Comparison of ENCODE assay signal across 9 cellular contexts in the genomic region with DNA sequence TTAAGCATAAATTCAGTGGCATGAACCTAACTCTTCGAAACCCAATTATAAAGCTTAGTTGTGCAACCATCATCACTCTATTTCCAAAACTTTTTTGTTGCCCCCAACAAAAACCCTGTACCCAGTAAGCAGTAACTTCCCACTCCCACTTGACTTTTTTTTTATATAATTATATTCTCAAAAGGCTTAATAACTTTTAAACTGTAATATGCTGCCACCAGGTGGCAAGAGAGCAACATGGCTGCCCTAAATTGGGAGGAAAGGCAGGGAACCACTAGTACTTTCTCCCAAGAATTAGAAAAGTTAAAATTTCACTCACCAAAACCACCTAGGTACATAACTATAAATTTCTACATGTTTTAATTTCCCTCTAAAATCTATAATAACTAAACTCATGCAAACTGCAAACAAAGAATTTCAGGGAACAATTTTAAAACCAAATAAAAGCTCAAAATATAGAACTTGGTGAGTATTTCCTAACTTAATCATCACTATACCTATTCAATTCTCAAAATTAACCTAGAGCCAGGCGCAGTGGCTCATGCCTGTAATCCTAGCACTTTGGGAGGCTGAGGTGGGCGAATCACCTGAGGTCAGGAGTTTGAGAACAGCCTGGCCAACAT. TPM values are rescaled to one million over a fixed set of nuclear protein-coding genes. Genes with fewer than 3 reads are reported as not detected.
A peak's percentile ranks its signal among the peaks of the same experiment; 100 is the strongest.
DNase-seq lines count a peak whose midpoint lies in the region; ATAC-seq, FAIRE-seq and TF ChIP-seq lines count a peak whose summit lies in the region.
"Had no signal": no experiment of that assay in that cellular context is flagged by ENCODE, and none has a peak within 500 bp of the region (broad histone marks: within the 10 kb centered on the region; RNA-seq: fewer than 3 reads in every experiment).

No MANE protein-coding gene starts in this region.

- peaks cover 4% of the 10 kb centered on the region for H3K36me3 Mint-ChIP-seq in CD8-positive, alpha-beta T cell

- no peak overlapping the region for H2AFZ ChIP-seq in HepG2 (ENCODE audit: low read length)

- no peak overlapping the region for H3K4me3 ChIP-seq in CD8-positive, alpha-beta T cell (ENCODE audit: low read depth, low read length)
- no peak overlapping the region for H3K4me3 ChIP-seq in breast epithelium
- no peak overlapping the region for H3K4me3 ChIP-seq in HepG2 (replicated peaks in 1 of 3; ENCODE audit: insufficient read depth in 1 of 3, low read depth in 2 of 3, low read length in 3 of 3)
- H3K4me3 ChIP-seq: SJSA1 had no signal

- BruUV-seq in HepG2 (replicated peaks; lab: Mats Ljungman, UMichigan) = no TSS peak

- TF ChIP-seq CTCF in CD8-positive, alpha-beta T cell (IDR thresholded peaks at IDR 0.05) = peak; percentile 75
- TF ChIP-seq CTCF in GM20000 (IDR thresholded peaks at IDR 0.05; ENCODE audit: extremely low read depth, missing control alignments) (peak; percentile 44), breast epithelium (IDR thresholded peaks at IDR 0.05) (peak; percentile 52 to 63 (median 59)), HepG2 (CRISPR knock-in tag; IDR thresholded peaks at IDR 0.05) (peak; percentile 58)

- H3K9me3 ChIP-seq in CD8-positive, alpha-beta T cell (ENCODE audit: low read length) = no peaks in the 10 kb centered on the region
- H3K9me3 ChIP-seq in breast epithelium (no peaks in the 10 kb centered on the region), HepG2 (ENCODE audit: low read length) (no peaks in the 10 kb centered on the region)
- H3K9me3 ChIP-seq: SJSA1 had no signal

- peaks cover 38% of the 10 kb centered on the region for H3K4me1 Mint-ChIP-seq in CD8-positive, alpha-beta T cell (ENCODE audit: low read depth)

- no peak overlapping the region for H3K27ac ChIP-seq in CD8-positive, alpha-beta T cell (ENCODE audit: low read depth, low read length)
- H3K27ac ChIP-seq in breast epithelium (no peak overlapping the region), HepG2 (ENCODE audit: extremely low read length, insufficient read depth, low read length) (no peak overlapping the region)
- H3K27ac ChIP-seq: SJSA1 had no signal

- no peak overlapping the region for H3K4me2 ChIP-seq in HepG2 (ENCODE audit: low read depth, low read length)

- H3K27me3 Mint-ChIP-seq in CD8-positive, alpha-beta T cell (ENCODE audit: low read depth) = no peaks in the 10 kb centered on the region

- no peak for ATAC-seq in CD8-positive, alpha-beta T cell
- no peak for ATAC-seq in HepG2

- POLR2A ChIA-PET in CD8-positive, alpha-beta T cell (lab: Charles Lee) = interaction anchor here (0.8 kb wide), 1 partner anchor 42 kb away, joined by 3 read pairs; no protein-coding TSS in a partner anchor
- POLR2A ChIA-PET in HepG2 (lab: Yijun Ruan, JAX) = interaction anchor here (1.3 kb wide), 1 partner anchor 43 kb away, joined by 7 read pairs; no protein-coding TSS in a partner anchor

- in situ Hi-C loops in HepG2 (cut with HindIII; ENCODE audit: extremely low pct_ligation_motif_present, low pct_unique_long_range_greater_than_20kb) = no loop called here

- peaks cover 5% of the 10 kb centered on the region for H3K79me2 ChIP-seq in HepG2 (ENCODE audit: insufficient read depth, low read length)

- no peaks in the 10 kb centered on the region for H3K36me3 ChIP-seq in CD8-positive, alpha-beta T cell (ENCODE audit: insufficient read depth, low read length)
- H3K36me3 ChIP-seq in breast epithelium (no peaks in the 10 kb centered on the region), HepG2 (replicated peaks in 1 of 2; ENCODE audit: control insufficient read depth in 1 of 2, insufficient read depth in 2 of 2, low read length in 2 of 2) (no peaks in the 10 kb centered on the region)
- H3K36me3 ChIP-seq: SJSA1 had no signal

- no peak overlapping the region for H3K9ac ChIP-seq in HepG2 (ENCODE audit: insufficient read depth, low read depth, low read length)

- peak; percentile 49 for FAIRE-seq in HepG2 (lab: Jason Lieb, UNC)

- intact Hi-C loops in CD8-positive, alpha-beta T cell (cut with DNase I, micrococcal nuclease) = loop anchor here (1.0 kb wide), 2 partner anchors 43 to 106 kb away; no protein-coding TSS in a partner anchor
- intact Hi-C loops in breast epithelium (cut with DNase I; ENCODE audit: low total_unique reads) (no loop called here), HepG2 (cut with micrococcal nuclease; ENCODE audit: unreplicated experiment) (loop anchor here (1.0 kb wide), 1 partner anchor 43 kb away; no protein-coding TSS in a partner anchor)

- TF ChIP-seq EP300 in HepG2 (IDR thresholded peaks at IDR 0.05; ENCODE audit: low read depth in 2 of 2, low read length in 2 of 2) (no peak), HepG2 (CRISPR knock-in tag; IDR thresholded peaks at IDR 0.05; ENCODE audit: borderline replicate concordance) (no peak)

- no peaks in the 10 kb centered on the region for H3K9me3 Mint-ChIP-seq in CD8-positive, alpha-beta T cell

- WGBS in HepG2 (ENCODE audit: low lambda C conversion rate) = 94% methylated on average over 3 of the region's 3 CpGs

- H3K4me1 ChIP-seq in CD8-positive, alpha-beta T cell (ENCODE audit: insufficient read depth, low read length) = peaks cover 14% of the 10 kb centered on the region
- no peaks in the 10 kb centered on the region for H3K4me1 ChIP-seq in breast epithelium
- H3K4me1 ChIP-seq in HepG2 (ENCODE audit: insufficient read depth, low read length) = peaks cover 14% of the 10 kb centered on the region
- H3K4me1 ChIP-seq: SJSA1 had no signal

- H3K27me3 ChIP-seq in CD8-positive, alpha-beta T cell (ENCODE audit: insufficient read depth, low read length) = no peaks in the 10 kb centered on the region
- H3K27me3 ChIP-seq in breast epithelium (no peaks in the 10 kb centered on the region), HepG2 (ENCODE audit: control insufficient read depth in 1 of 2, insufficient read depth in 2 of 2, low read length in 2 of 2) (no peaks in the 10 kb centered on the region)
- H3K27me3 ChIP-seq: SJSA1 had no signal

- H3K27ac Mint-ChIP-seq in CD8-positive, alpha-beta T cell = no peak overlapping the region

- H3K4me3 Mint-ChIP-seq in CD8-positive, alpha-beta T cell = no peak overlapping the region

- DNase-seq in CD8-positive, alpha-beta T cell = peak in 1 of 7 experiments; percentile 41
- DNase-seq in GM20000 (ENCODE audit: low spot score) (peak; percentile 29), NCI-H460 (ENCODE audit: extremely low read depth, low read depth) (peak; percentile 40), breast epithelium (ENCODE audit: low spot score in 2 of 2) (no peak), HepG2 (ENCODE audit: low spot score) (peak; percentile 66), NCI-H1048 (lab: John Stamatoyannopoulos, UW) (no peak), 8988T (no peak), mesenteric fat pad (ENCODE audit: low spot score) (no peak)

- no peak for TF ChIP-seq POLR2A in breast epithelium (IDR thresholded peaks at IDR 0.05)
- no peak for TF ChIP-seq POLR2A in HepG2 (IDR thresholded peaks at IDR 0.05; ENCODE audit: insufficient read depth in 1 of 2, low read depth in 2 of 2, low read length in 2 of 2)

- TF ChIP-seq RAD21 in HepG2 (CRISPR knock-in tag; IDR thresholded peaks at IDR 0.05) = peak; percentile 50

- no peaks in the 10 kb centered on the region for H4K20me1 ChIP-seq in HepG2 (ENCODE audit: insufficient read depth, low read length)

- CTCF ChIA-PET in CD8-positive, alpha-beta T cell (lab: Charles Lee) = interaction anchor here (0.6 to 5.1 kb wide), 22 partner anchors 9 to 296 kb away, joined by 3 to 87 read pairs (median 5); no protein-coding TSS in a partner anchor
- CTCF ChIA-PET in HepG2 (lab: Yijun Ruan, JAX; ENCODE audit: low intra/inter-chr PET ratio, low total read pairs) = interaction anchor here (0.6 to 4.2 kb wide), 3 partner anchors 44 to 105 kb away, joined by 3 to 106 read pairs (median 9); no protein-coding TSS in a partner anchor

TF ChIP-seq in HepG2, 621 proteins besides CTCF, POLR2A, EP300 and RAD21:
- no peak for TF ChIP-seq ATF5 (CRISPR knock-in tag; IDR thresholded peaks at IDR 0.05; ENCODE audit: low read depth)
- TF ChIP-seq STAG1 (CRISPR knock-in tag; IDR thresholded peaks at IDR 0.05) = peak; percentile 72
- TF ChIP-seq SMC3 (IDR thresholded peaks at IDR 0.05; ENCODE audit: low read length) = peak; percentile 84
- no peak for TF ChIP-seq DPF2 (CRISPR knock-in tag; IDR thresholded peaks at IDR 0.05; ENCODE audit: borderline replicate concordance, low read depth)

RNA-seq across cellular contexts. Expression of gene RNF38, which starts 50.2 kb away (rescaled TPM):
- 100 to 1,000 TPM; 111 to 116 TPM for total RNA-seq in CD8-positive, alpha-beta T cell
- total RNA-seq in NCI-H460 (2014; rRNA removed; shearing (Covaris generic)) = 6.6 and 6.8 TPM in 2 replicates
- polyA plus RNA-seq in NCI-H460 (2014; cell fraction: nucleus; rRNA removed) = 6.3 and 12.5 TPM in 2 replicates
- total RNA-seq in breast epithelium (10 to 100 TPM; 30.8 to 45.8 (median 36.0) TPM), HepG2 (2016; rRNA removed; fragmentation: Illumina TruSeq; extraction: Trizol) (9.1 and 16.2 TPM in 2 replicates), mesenteric fat pad (31.3 TPM)
- 6.7 and 7.6 TPM in 2 replicates for total RNA-seq in HepG2 (2016; cell fraction: cytosol; rRNA removed; fragmentation: Illumina TruSeq; extraction: Trizol; ENCODE audit: low read depth)
- 8.0 and 14.4 TPM in 2 replicates for total RNA-seq in HepG2 (2016; cell fraction: insoluble cytoplasmic fraction; rRNA removed; fragmentation: Illumina TruSeq; extraction: Trizol)
- 13.6 and 14.3 TPM in 2 replicates for total RNA-seq in HepG2 (2016; cell fraction: membrane; rRNA removed; fragmentation: Illumina TruSeq; extraction: Trizol)
- total RNA-seq in HepG2 (2016; cell fraction: nucleus; rRNA removed; fragmentation: Illumina TruSeq; extraction: Trizol) = 10.3 and 11.7 TPM in 2 replicates
- polyA plus RNA-seq in HepG2 (2011; rRNA removed) = 24.8 and 32.1 TPM in 2 replicates
- polyA plus RNA-seq in HepG2 (2011; cell fraction: cytosol; rRNA removed) = 18.3 and 19.4 TPM in 2 replicates
- polyA plus RNA-seq in HepG2 (2011; cell fraction: nucleus; rRNA removed) = 18.0 and 18.4 TPM in 2 replicates
- 13.1 and 14.4 TPM in 2 replicates for polyA plus RNA-seq in HepG2 (2012)
- polyA plus RNA-seq in HepG2 (2016; cell fraction: cytosol; fragmentation: Illumina TruSeq; extraction: Trizol; ENCODE audit: low read depth) = 1.8 and 2.4 TPM in 2 replicates
- polyA plus RNA-seq in HepG2 (2016; cell fraction: insoluble cytoplasmic fraction; fragmentation: Illumina TruSeq; extraction: Trizol; ENCODE audit: low read depth) = 18.8 and 19.6 TPM in 2 replicates
- polyA plus RNA-seq in HepG2 (2016; cell fraction: membrane; fragmentation: Illumina TruSeq; extraction: Trizol; ENCODE audit: low read depth) = 8.9 and 9.0 TPM in 2 replicates
- polyA plus RNA-seq in HepG2 (2016; cell fraction: nucleus; fragmentation: Illumina TruSeq; extraction: Trizol; ENCODE audit: insufficient read depth, low read depth) = 14.3 and 15.2 TPM in 2 replicates
- polyA minus RNA-seq in HepG2 (2011; rRNA and poly(A)+ RNA removed; ENCODE audit: low replicate concordance) = 76.4 and 85.4 TPM in 2 replicates
- 15.9 and 21.4 TPM in 2 replicates for polyA minus RNA-seq in HepG2 (2011; cell fraction: cytosol; rRNA and poly(A)+ RNA removed)
- 24.9 and 25.5 TPM in 2 replicates for polyA minus RNA-seq in HepG2 (2011; cell fraction: nucleus; rRNA and poly(A)+ RNA removed)

Comparison
In these comparisons a context has a peak if more than half of its experiments do, and no peak if none do; other contexts are left out.
1. DNase-seq: peak in GM20000 (single experiment), NCI-H460 (single experiment) and HepG2 (single experiment); none in breast epithelium (0 of 2), NCI-H1048 (single experiment), 8988T (single experiment) and mesenteric fat pad (single experiment).
2. Peak in every context shown above with its lines, with median percentiles within 50 percentile points of each other: CTCF ChIP-seq.